In the genomic region with DNA sequence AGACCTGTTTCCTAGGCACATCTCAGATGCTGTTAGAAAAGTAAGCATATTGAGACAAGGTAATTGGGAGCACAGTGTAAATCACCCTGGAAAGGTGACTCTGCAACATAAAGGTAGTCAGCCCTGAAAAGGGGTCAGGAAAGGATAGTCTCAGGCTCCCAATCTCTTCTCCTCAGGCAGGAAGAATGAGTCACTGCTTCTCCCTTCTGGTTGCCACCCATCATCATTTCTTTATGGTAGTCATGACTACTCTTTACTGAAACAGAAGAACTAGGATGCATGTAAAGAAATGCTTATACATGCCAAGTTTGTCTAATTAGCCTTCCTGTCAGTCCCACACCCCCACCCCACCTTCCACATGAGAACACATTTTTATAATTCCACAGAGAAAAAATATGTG, we compare ENCODE assay signal across 23 cellular contexts. TPM values are rescaled to one million over a fixed set of nuclear protein-coding genes. Genes with fewer than 3 reads are reported as not detected.
DNase-seq lines count a peak whose midpoint lies in the region; TF ChIP-seq lines count a peak whose summit lies in the region.
"Had no signal": no experiment of that assay in that cellular context is flagged by ENCODE, and none has a peak within 500 bp of the region (broad histone marks: within the 10 kb centered on the region; RNA-seq: fewer than 3 reads in every experiment).

No MANE protein-coding gene starts in this region.

- in situ Hi-C loops in GM23248 (cut with MboI), result no loop called here

- no peaks in the 10 kb centered on the region for H3K9me2 ChIP-seq in GM23248 (ENCODE audit: insufficient read depth)

- H3K27me3 ChIP-seq in GM23248 (replicated peaks; ENCODE audit: insufficient read depth), result no peaks in the 10 kb centered on the region
- H3K27me3 ChIP-seq in neural progenitor cell, result no peaks in the 10 kb centered on the region
- H3K27me3 ChIP-seq: heart right ventricle, pancreas, uterus had no signal

- H3K4me2 ChIP-seq in GM23248 (ENCODE audit: unreplicated experiment), result no peak overlapping the region
- no peak overlapping the region for H3K4me2 ChIP-seq in neural progenitor cell

- H3K4me3 ChIP-seq in GM23248 (no peak overlapping the region), neural progenitor cell (no peak overlapping the region)
- H3K4me3 ChIP-seq: GM12878, HAP-1, heart right ventricle, pancreas, uterus had no signal

- H3K4me1 ChIP-seq in GM23248 (ENCODE audit: insufficient read depth) (peaks cover 22% of the 10 kb centered on the region), neural progenitor cell (peaks cover 33% of the 10 kb centered on the region)
- H3K4me1 ChIP-seq: HAP-1, pancreas, uterus had no signal

- no peak overlapping the region for H3K9ac ChIP-seq in GM23248
- no peak overlapping the region for H3K9ac ChIP-seq in neural progenitor cell

- H3K4me3 Mint-ChIP-seq in neural progenitor cell, result no peak overlapping the region
- H3K4me3 Mint-ChIP-seq: IgD-negative memory B cell had no signal

- no peaks in the 10 kb centered on the region for H3K9me3 ChIP-seq in GM23248 (ENCODE audit: low read depth)
- H3K9me3 ChIP-seq in neural progenitor cell (ENCODE audit: low read depth), result no peaks in the 10 kb centered on the region
- H3K9me3 ChIP-seq: HAP-1, pancreas, uterus had no signal

- DNase-seq in GM23248 (peak; percentile 78), RPMI7951 (ENCODE audit: low read depth) (peak; percentile 21), epithelial cell of prostate (ENCODE audit: low read depth, low spot score) (peak; percentile 31), neural progenitor cell (ENCODE audit: low spot score) (no peak), cortex of kidney (lab: John Stamatoyannopoulos, UW) (no peak), NCI-H1436 (lab: John Stamatoyannopoulos, UW) (no peak), SKM-1 (lab: John Stamatoyannopoulos, UW; ENCODE audit: unreplicated experiment) (no peak)
- DNase-seq: activated naive CD4-positive, alpha-beta T cell; DMS79 treated with DMSO at 0.1 percent for 48 hours; effector memory CD4-positive, alpha-beta T cell; heart right ventricle; left cardiac atrium; NCI-H187; NCI-H524 treated with DMSO at 0.1 percent for 48 hours; pancreas; small intestine; stimulated activated naive CD4-positive, alpha-beta T cell; uterus had no signal

- H3K27ac Mint-ChIP-seq in neural progenitor cell, result peak overlapping the region; percentile 48
- H3K27ac Mint-ChIP-seq: IgD-negative memory B cell had no signal

- peaks cover 6% of the 10 kb centered on the region; the same call in 1 of the 2 replicates for H3F3A ChIP-seq in GM23248 (ENCODE audit: insufficient read depth)
- peaks cover 15% of the 10 kb centered on the region for H3F3A ChIP-seq in neural progenitor cell (ENCODE audit: low read depth)

- no peaks in the 10 kb centered on the region for H3K36me3 ChIP-seq in GM23248 (ENCODE audit: low read depth)
- H3K36me3 ChIP-seq in neural progenitor cell, result no peaks in the 10 kb centered on the region
- H3K36me3 ChIP-seq: HAP-1, heart right ventricle, pancreas, uterus had no signal

- TF ChIP-seq CTCF in neural progenitor cell (IDR thresholded peaks at IDR 0.05), result no peak

- H2AFZ ChIP-seq in GM23248 (no peak overlapping the region), neural progenitor cell (replicated peaks) (no peak overlapping the region)

- no peaks in the 10 kb centered on the region for H4K20me1 ChIP-seq in GM23248 (ENCODE audit: insufficient read depth)
- no peaks in the 10 kb centered on the region for H4K20me1 ChIP-seq in neural progenitor cell (ENCODE audit: low read depth)

- peaks cover 35% of the 10 kb centered on the region for H3K4me1 Mint-ChIP-seq in neural progenitor cell
- H3K4me1 Mint-ChIP-seq: IgD-negative memory B cell had no signal

- no peaks in the 10 kb centered on the region for H3K79me2 ChIP-seq in GM23248 (ENCODE audit: insufficient read depth)
- H3K79me2 ChIP-seq in neural progenitor cell (ENCODE audit: low read depth), result no peaks in the 10 kb centered on the region

- H3K27ac ChIP-seq in GM23248 (peak overlapping the region; percentile 66), epithelial cell of prostate (no peak overlapping the region), neural progenitor cell (no peak overlapping the region)
- H3K27ac ChIP-seq: C4-2B, heart right ventricle, pancreas, uterus had no signal

- H3K36me3 Mint-ChIP-seq in neural progenitor cell, result no peaks in the 10 kb centered on the region
- H3K36me3 Mint-ChIP-seq: IgD-negative memory B cell had no signal

- peaks cover 2% of the 10 kb centered on the region for H3K9me3 Mint-ChIP-seq in neural progenitor cell

- H3K27me3 Mint-ChIP-seq in neural progenitor cell (ENCODE audit: insufficient read depth, low read depth), result no peaks in the 10 kb centered on the region
- H3K27me3 Mint-ChIP-seq: IgD-negative memory B cell had no signal

RNA-seq across cellular contexts. Expression of gene PLCZ1, which starts 54.2 kb away (rescaled TPM):
- not detected in 2 replicates for total RNA-seq in GM23248 (2014; rRNA removed; shearing (Covaris generic))
- polyA plus RNA-seq in GM23248 (2016; fragmentation: Nextera tagmentation; extraction: Ambion mirVana), result not detected in 2 replicates
- total RNA-seq in RPMI7951 (2014; rRNA removed; shearing (Covaris generic)), result not detected in 2 replicates
- total RNA-seq in neural progenitor cell (ENCODE audit: low replicate concordance), result not detected in 2 replicates
- total RNA-seq: GM12878; pancreas; T-helper 1 cell treated with Interleukin-12 subunit alpha and Interleukin-12 subunit beta and Interleukin-4 antibody, amounts not matched to agents 30 ng/mL and 1 ng/mL, for 36 hours; uterus had no signal
- polyA plus RNA-seq: GM12878, IgD-negative memory B cell, pancreas, small intestine had no signal

RNA-seq across cellular contexts. Expression of gene CAPZA3, which starts 54.3 kb away (rescaled TPM):
- not detected in 2 replicates for total RNA-seq in GM23248 (2014; rRNA removed; shearing (Covaris generic))
- polyA plus RNA-seq in GM23248 (2016; fragmentation: Nextera tagmentation; extraction: Ambion mirVana), result not detected in 2 replicates
- total RNA-seq in RPMI7951 (2014; rRNA removed; shearing (Covaris generic)), result not detected in 2 replicates
- total RNA-seq in neural progenitor cell (ENCODE audit: low replicate concordance), result not detected in 2 replicates
- total RNA-seq: GM12878; heart right ventricle; left cardiac atrium; pancreas; T-helper 1 cell treated with Interleukin-12 subunit alpha and Interleukin-12 subunit beta and Interleukin-4 antibody, amounts not matched to agents 30 ng/mL and 1 ng/mL, for 36 hours had no signal
- polyA plus RNA-seq: GM12878, heart right ventricle, IgD-negative memory B cell, small intestine had no signal

Comparison
In these comparisons a context has a peak if more than half of its experiments do, and no peak if none do; other contexts are left out.
1. DNase-seq: peak in GM23248 (single experiment), RPMI7951 (single experiment) and epithelial cell of prostate (single experiment); none in neural progenitor cell (single experiment), cortex of kidney (single experiment), NCI-H1436 (single experiment) and SKM-1 (single experiment).